ENCODE assay signal across 22 cellular contexts in the genomic region with DNA sequence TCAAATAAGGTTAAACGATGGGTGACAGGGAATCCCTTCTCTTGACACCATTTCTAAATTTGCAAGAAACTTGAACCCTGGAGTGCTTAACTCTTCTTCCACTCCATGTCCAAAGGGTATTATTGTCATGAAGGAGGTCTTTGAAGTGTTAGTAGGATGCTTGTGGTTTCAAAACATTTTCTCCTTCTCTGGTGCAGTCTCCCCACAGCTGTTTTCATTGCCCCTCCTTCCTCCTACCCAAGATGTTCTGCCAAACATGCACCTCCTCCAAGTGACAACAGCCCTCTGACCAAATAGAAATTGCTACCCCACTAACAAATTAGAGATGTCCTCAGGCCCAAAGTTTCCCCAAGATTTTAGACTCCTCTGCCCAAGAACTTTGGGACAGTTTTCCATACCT.
"Had no signal": no experiment of that assay in that cellular context is flagged by ENCODE, and none has a peak within 500 bp of the region (broad histone marks: within the 10 kb centered on the region; RNA-seq: fewer than 3 reads in every experiment).

No MANE protein-coding gene starts in this region.

- ATAC-seq: naive thymus-derived CD8-positive, alpha-beta T cell; pancreas; right cardiac atrium; sciatic nerve; stimulated activated effector memory CD8-positive, alpha-beta T cell treated with anti-CD3 and anti-CD28 coated beads, Interleukin-12 subunit alpha, Interleukin-12 subunit beta, amount 100 ng/mL, for 72 hours; upper lobe of right lung had no signal

- H3K9me3 ChIP-seq: pancreas, prostate gland, spleen, suprapubic skin, thoracic aorta, tibial artery, upper lobe of right lung had no signal

- H3K4me1 ChIP-seq: pancreas, prostate gland, tibial artery, upper lobe of right lung had no signal

- H3K4me3 ChIP-seq: left ventricle myocardium inferior, lung, pancreas, prostate gland, spleen, suprapubic skin, thoracic aorta, tibial artery, upper lobe of right lung had no signal

- H3K27me3 ChIP-seq: pancreas, spleen, tibial artery, upper lobe of right lung had no signal

- H3K36me3 ChIP-seq: left ventricle myocardium inferior, pancreas, prostate gland, spleen, suprapubic skin, thoracic aorta, tibial artery, upper lobe of right lung had no signal

- DNase-seq: islet precursor cell; left ventricle myocardium inferior; mesendoderm; naive thymus-derived CD8-positive, alpha-beta T cell; nucleus accumbens; pancreas; posterior cingulate gyrus; retina; right cardiac atrium; small intestine; spleen; stimulated activated CD4-positive, alpha-beta T cell treated with anti-CD3 and anti-CD28 coated beads, Interleukin-4, amount 100 ng/mL, for 24 hours; stimulated activated naive CD4-positive, alpha-beta T cell; tibial artery; trophoblast cell; upper lobe of right lung had no signal

- FAIRE-seq: pancreas, small intestine had no signal

- H3K27ac ChIP-seq: left ventricle myocardium inferior, pancreas, prostate gland, spleen, suprapubic skin, thoracic aorta, tibial artery, upper lobe of right lung had no signal
